24 cellular contexts compared by ENCODE assay signal in genomic region chr9:111106202-111106601, GRCh38.
DNase-seq lines count a peak whose midpoint lies in the region; ATAC-seq, FAIRE-seq and TF ChIP-seq lines count a peak whose summit lies in the region.
"Had no signal": no experiment of that assay in that cellular context is flagged by ENCODE, and none has a peak within 500 bp of the region (broad histone marks: within the 10 kb centered on the region; RNA-seq: fewer than 3 reads in every experiment).

No MANE protein-coding gene starts in this region.

- no peak overlapping the region for H3K4ac ChIP-seq in H1 (replicated peaks; ENCODE audit: insufficient read length, low read depth, low read length)

- no peaks in the 10 kb centered on the region for H3K9me3 Mint-ChIP-seq in GM23338
- H3K9me3 Mint-ChIP-seq: CD14-positive monocyte; CD4-positive, alpha-beta T cell had no signal

- peaks cover 6% of the 10 kb centered on the region for H3K9me2 ChIP-seq in GM23338 (ENCODE audit: insufficient read depth)

- H2BK15ac ChIP-seq in H1 (ENCODE audit: low read length) = no peak overlapping the region

- H2BK120ac ChIP-seq in H1 (replicated peaks; ENCODE audit: low read depth, low read length) = no peak overlapping the region

- H3K4me1 ChIP-seq in GM23338 (ENCODE audit: insufficient read depth) = peaks cover 5% of the 10 kb centered on the region; the same call in 1 of the 2 replicates
- peaks cover 0 to 4% (median 0%) of the 10 kb centered on the region in 4 experiments; a peak in 1 of 7 replicates for H3K4me1 ChIP-seq in H1 (replicated peaks in 1 of 4; ENCODE audit: control insufficient read depth in 3 of 4, insufficient read depth in 4 of 4, low read length in 3 of 4)
- H3K4me1 ChIP-seq: A549; BE2C; BLaER1 treated with 17β-estradiol and CSF1 and Interleukin-3, amounts not matched to agents 10 nM and 100 nM had no signal

- H3K14ac ChIP-seq in H1 (ENCODE audit: insufficient read length) = no peak overlapping the region

- no peak overlapping the region for H2AK5ac ChIP-seq in H1 (ENCODE audit: low read depth, low read length)

- ATAC-seq in GM23338 = peak; percentile 81
- ATAC-seq in GM21528 (IDR thresholded peaks at IDR 0.05; ENCODE audit: low FRiP score, unreplicated experiment) = no peak
- no peak for ATAC-seq in GM18517 (IDR thresholded peaks at IDR 0.05; ENCODE audit: unreplicated experiment)
- ATAC-seq: A549 had no signal

- no peaks in the 10 kb centered on the region for H3K79me1 ChIP-seq in H1 (ENCODE audit: low read depth, low read length)

- H3K79me2 ChIP-seq in GM23338 (replicated peaks; ENCODE audit: insufficient read depth) = no peaks in the 10 kb centered on the region
- H3K79me2 ChIP-seq in H1 (ENCODE audit: control insufficient read depth in 1 of 2, insufficient read depth in 2 of 2, low read length in 2 of 2) = no peaks in the 10 kb centered on the region

- H3K36me3 ChIP-seq in GM23338 (ENCODE audit: insufficient read depth) (0 out of 2 replicates have a peak, but pooled peaks cover 3% of the 10 kb centered on the region), KOPT-K1 (ENCODE audit: insufficient read depth, low read length) (no peaks in the 10 kb centered on the region), H1 (ENCODE audit: control insufficient read depth in 2 of 4, insufficient read depth in 4 of 4, low read length in 3 of 4) (no peaks in the 10 kb centered on the region)
- H3K36me3 ChIP-seq: BE2C; BLaER1 treated with 17β-estradiol and CSF1 and Interleukin-3, amounts not matched to agents 10 nM and 100 nM had no signal

- no peak overlapping the region for H2BK12ac ChIP-seq in H1 (ENCODE audit: low read depth, low read length)

- POLR2A ChIA-PET in H1 (lab: Charles Lee; ENCODE audit: partially characterized antibody) = no interaction called here

- H3K9me3 ChIP-seq in KOPT-K1 (ENCODE audit: insufficient read depth, low read length, poor library complexity, severe bottlenecking) = no peaks in the 10 kb centered on the region
- H3K9me3 ChIP-seq in H1 (ENCODE audit: insufficient read depth in 2 of 2, low read depth in 1 of 2, low read length in 1 of 2) = no peaks in the 10 kb centered on the region
- H3K9me3 ChIP-seq: A549; BE2C; BLaER1 treated with 17β-estradiol and CSF1 and Interleukin-3, amounts not matched to agents 10 nM and 100 nM had no signal

- no peak overlapping the region for H2BK20ac ChIP-seq in H1 (ENCODE audit: low read length)

- H3K56ac ChIP-seq in H1 (replicated peaks; ENCODE audit: insufficient read length, low read depth, low read length) = no peak overlapping the region

- TF ChIP-seq RAD21 in H1 (IDR thresholded peaks at IDR 0.05 in 1 of 2, conservative IDR thresholded peaks at IDR 0.05 in 1 of 2; ENCODE audit: low read depth in 2 of 2, low read length in 2 of 2) = no peak

- H3K4me2 ChIP-seq in GM23338 (no peak overlapping the region), H1 (ENCODE audit: insufficient read depth in 1 of 2, low read depth in 2 of 2, low read length in 2 of 2) (no peak overlapping the region)
- H3K4me2 ChIP-seq: A549; BLaER1 treated with 17β-estradiol and CSF1 and Interleukin-3, amounts not matched to agents 10 nM and 100 nM had no signal

- DNase-seq in GM23338 (ENCODE audit: low spot score) (peak; percentile 10), H1 (ENCODE audit: low read depth in 1 of 2, low spot score in 2 of 2) (no peak), iPS-NIHi11 (ENCODE audit: low spot score) (peak; percentile 18), pons (ENCODE audit: low spot score) (no peak)
- DNase-seq: 8988T; ACHN; AML-193; BE2C; CD4-positive, alpha-beta T cell; CD8-positive, alpha-beta memory T cell; DMS 273 treated with DMSO at 0.1 percent for 48 hours; EL; GDM1; GOT3; H7; HCEC 1CT had no signal

- no peak overlapping the region for H3K9ac ChIP-seq in H1 (replicated peaks in 1 of 4; ENCODE audit: extremely low read depth in 1 of 4, low read depth in 3 of 4, low read length in 3 of 4)
- H3K9ac ChIP-seq: BLaER1 treated with 17β-estradiol and CSF1 and Interleukin-3, amounts not matched to agents 10 nM and 100 nM had no signal

- no peak overlapping the region for H4K8ac ChIP-seq in H1 (ENCODE audit: extremely low read depth, insufficient read depth, low read length)

- no peak overlapping the region for H3K23ac ChIP-seq in H1 (ENCODE audit: insufficient read length)

- H3K23me2 ChIP-seq in H1 (ENCODE audit: low read depth, low read length) = no peaks in the 10 kb centered on the region

- WGBS in H1 (ENCODE audit: extremely low coverage in 1 of 2, insufficient coverage in 1 of 2, insufficient read length in 1 of 2, insufficient replicate concordance in 2 of 2, low coverage in 1 of 2, low lambda C conversion rate in 2 of 2, missing lambda C conversion rate in 1 of 2), 2 experiments = 76% methylated on average over 6 of the region's 6 CpGs; no CpG with 5 or more reads in 1 of the 2 experiments

- H3K27me3 ChIP-seq in GM23338 (ENCODE audit: insufficient read depth) = no peaks in the 10 kb centered on the region
- peaks cover 0 to 3% (median 0%) of the 10 kb centered on the region in 4 experiments; a peak in 1 of 7 replicates for H3K27me3 ChIP-seq in H1 (replicated peaks in 1 of 4; ENCODE audit: control insufficient read depth in 3 of 4, extremely low read depth in 1 of 4, insufficient read depth in 3 of 4, low read length in 3 of 4)
- H3K27me3 ChIP-seq: BE2C; BLaER1 treated with 17β-estradiol and CSF1 and Interleukin-3, amounts not matched to agents 10 nM and 100 nM had no signal

- H3K27ac ChIP-seq in GM23338 (ENCODE audit: low read depth) (no peak overlapping the region), KOPT-K1 (ENCODE audit: low read depth, low read length, poor library complexity, severe bottlenecking) (peak overlapping the region; percentile 87), H1 (ENCODE audit: low read depth, low read length) (no peak overlapping the region)
- H3K27ac ChIP-seq: A549; BLaER1 treated with 17β-estradiol and CSF1 and Interleukin-3, amounts not matched to agents 10 nM and 100 nM had no signal

- TF ChIP-seq EP300 in H1 (IDR thresholded peaks at IDR 0.05; ENCODE audit: borderline replicate concordance in 1 of 2, low read depth in 2 of 2, low read length in 2 of 2) = no peak

- H3K27ac Mint-ChIP-seq in GM23338 = peak overlapping the region; percentile 39; the same call in 1 of the 2 replicates
- H3K27ac Mint-ChIP-seq: CD4-positive, alpha-beta T cell; CD8-positive, alpha-beta memory T cell had no signal

- no peak overlapping the region for H4K5ac ChIP-seq in H1 (ENCODE audit: insufficient read length, low read depth, low read length)

- no peak for TF ChIP-seq POLR2A in H1 (IDR thresholded peaks at IDR 0.05; ENCODE audit: control extremely low read depth in 1 of 2, low read depth in 2 of 2, low read length in 2 of 2)

- no peak overlapping the region for H3K4me3 Mint-ChIP-seq in GM23338
- H3K4me3 Mint-ChIP-seq: CD14-positive monocyte; CD4-positive, alpha-beta T cell; CD8-positive, alpha-beta memory T cell had no signal

- H4K91ac ChIP-seq in H1 (replicated peaks; ENCODE audit: insufficient read length, low read length) = no peak overlapping the region

- no peaks in the 10 kb centered on the region for H3K27me3 Mint-ChIP-seq in GM23338 (ENCODE audit: insufficient read depth, low read depth, poor library complexity)
- H3K27me3 Mint-ChIP-seq: CD4-positive, alpha-beta T cell; CD8-positive, alpha-beta memory T cell had no signal

- H3K36me3 Mint-ChIP-seq in GM23338 (ENCODE audit: low read depth) = no peaks in the 10 kb centered on the region
- H3K36me3 Mint-ChIP-seq: CD14-positive monocyte; CD8-positive, alpha-beta memory T cell had no signal

- no peak overlapping the region for H3K18ac ChIP-seq in H1 (ENCODE audit: extremely low read depth, low read length)

- H3K4me1 Mint-ChIP-seq in GM23338 = peaks cover 8% of the 10 kb centered on the region
- H3K4me1 Mint-ChIP-seq: CD8-positive, alpha-beta memory T cell had no signal

- TF ChIP-seq CTCF in GM23338 (conservative IDR thresholded peaks at IDR 0.05; ENCODE audit: low read depth in 2 of 2) (no peak), H1 (IDR thresholded peaks at IDR 0.05; ENCODE audit: control extremely low read depth in 1 of 3, insufficient read depth in 1 of 3, low read depth in 1 of 3, low read length in 3 of 3) (no peak)

- H2BK5ac ChIP-seq in H1 (ENCODE audit: low read depth, low read length) = no peak overlapping the region

- H3F3A ChIP-seq in GM23338 (replicated peaks; ENCODE audit: low read depth) = no peaks in the 10 kb centered on the region

- H3K4me3 ChIP-seq in GM23338 (no peak overlapping the region), H1 (ENCODE audit: extremely low read depth in 1 of 4, insufficient read depth in 2 of 4, low read depth in 3 of 4, low read length in 4 of 4) (no peak overlapping the region)
- H3K4me3 ChIP-seq: A549; BLaER1 treated with 17β-estradiol and CSF1 and Interleukin-3, amounts not matched to agents 10 nM and 100 nM; GM12878 had no signal

- H2AFZ ChIP-seq in GM23338 (peak overlapping the region; percentile 80; the same call in 1 of the 2 replicates), H1 (ENCODE audit: low read length) (peak overlapping the region; percentile 86)

- no peaks in the 10 kb centered on the region for H4K20me1 ChIP-seq in GM23338 (replicated peaks; ENCODE audit: insufficient read depth)
- peaks cover 0 to 1% of the 10 kb centered on the region in 2 experiments for H4K20me1 ChIP-seq in H1 (replicated peaks in 1 of 2; ENCODE audit: control insufficient read depth in 1 of 2, insufficient read depth in 2 of 2, low read length in 2 of 2)
- H4K20me1 ChIP-seq: BLaER1 treated with 17β-estradiol and CSF1 and Interleukin-3, amounts not matched to agents 10 nM and 100 nM had no signal

- CTCF ChIA-PET in H1 (lab: Charles Lee; ENCODE audit: partially characterized antibody) = interaction anchor here (0.6 kb wide), 1 partner anchor 720 kb away, joined by 3 read pairs; no protein-coding TSS in a partner anchor

- no peak for FAIRE-seq in H1 (lab: Jason Lieb, UNC)
- FAIRE-seq: A549, D721Med, GM12878 had no signal

TF ChIP-seq in GM23338, 12 proteins besides CTCF, POLR2A, EP300 and RAD21 (continues in another document):
- no peak for TF ChIP-seq EZH2phosphoT487 (IDR thresholded peaks at IDR 0.05; ENCODE audit: unreplicated experiment)
- no peak for TF ChIP-seq POLR2AphosphoS5 (IDR thresholded peaks at IDR 0.05; ENCODE audit: low read depth)
- no peak for TF ChIP-seq ZNF114 (CRISPR knock-in tag; IDR thresholded peaks at IDR 0.05)
- TF ChIP-seq CREB1 (CRISPR knock-in tag; IDR thresholded peaks at IDR 0.05; ENCODE audit: low read depth) = no peak
- TF ChIP-seq ZNF331 (CRISPR knock-in tag; IDR thresholded peaks at IDR 0.05; ENCODE audit: low read depth) = no peak
- TF ChIP-seq STAT1 (IDR thresholded peaks at IDR 0.05; ENCODE audit: unreplicated experiment) = no peak

TF ChIP-seq in H1, 55 proteins besides CTCF, POLR2A, EP300 and RAD21 (continues in another document):
- TF ChIP-seq HDAC2 (IDR thresholded peaks at IDR 0.05; ENCODE audit: borderline replicate concordance in 1 of 2, low read depth in 2 of 2, low read length in 2 of 2) (no peak), SP2 (IDR thresholded peaks at IDR 0.05; ENCODE audit: low read length) (no peak)
- TF ChIP-seq, protein P1, sequence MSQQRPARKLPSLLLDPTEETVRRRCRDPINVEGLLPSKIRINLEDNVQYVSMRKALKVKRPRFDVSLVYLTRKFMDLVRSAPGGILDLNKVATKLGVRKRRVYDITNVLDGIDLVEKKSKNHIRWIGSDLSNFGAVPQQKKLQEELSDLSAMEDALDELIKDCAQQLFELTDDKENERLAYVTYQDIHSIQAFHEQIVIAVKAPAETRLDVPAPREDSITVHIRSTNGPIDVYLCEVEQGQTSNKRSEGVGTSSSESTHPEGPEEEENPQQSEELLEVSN (IDR thresholded peaks at IDR 0.05) = peak; percentile 93

Comparison
In these comparisons a context has a peak if more than half of its experiments do, and no peak if none do; other contexts are left out.
1. DNase-seq: peak in GM23338 (single experiment) and iPS-NIHi11 (single experiment); none in H1 (0 of 2) and pons (single experiment).